Comparison of ENCODE assay signal across 1 cellular context in the genomic region with DNA sequence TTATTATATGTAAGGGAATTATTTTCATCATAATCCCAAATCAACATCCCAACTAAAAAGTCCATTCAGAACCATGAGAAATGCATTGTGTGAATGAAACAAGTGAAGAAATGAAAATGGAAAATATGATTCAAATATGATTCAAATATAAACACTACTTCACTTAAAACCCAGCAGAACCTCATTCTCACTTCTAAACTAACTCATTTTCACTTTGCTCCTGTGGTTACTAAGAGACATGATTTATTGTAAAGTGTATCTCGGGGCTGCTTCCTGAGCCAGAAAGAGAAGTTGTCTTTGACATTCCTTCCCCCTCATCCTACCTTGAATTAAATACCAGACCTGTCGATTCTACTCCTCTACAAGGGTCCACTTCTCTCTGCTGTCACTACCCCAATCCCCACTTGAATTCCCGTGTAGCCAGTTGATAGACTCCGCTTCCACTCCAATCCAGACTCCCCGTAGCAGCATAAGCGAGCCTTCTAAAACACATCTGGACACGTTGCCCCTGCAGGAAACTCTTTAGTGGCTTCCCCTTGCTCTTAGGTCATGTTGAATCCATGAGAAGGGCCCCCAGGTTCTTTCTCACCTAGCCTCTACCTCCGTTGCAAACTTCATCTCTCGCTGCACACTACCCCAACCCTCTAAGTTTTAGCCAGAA.
TF ChIP-seq lines count a peak whose summit lies in the region.

No MANE protein-coding gene starts in this region.

TF ChIP-seq in GM12878, 131 proteins besides CTCF, POLR2A, EP300 and RAD21 (continued from another document):
- TF ChIP-seq, protein P1, sequence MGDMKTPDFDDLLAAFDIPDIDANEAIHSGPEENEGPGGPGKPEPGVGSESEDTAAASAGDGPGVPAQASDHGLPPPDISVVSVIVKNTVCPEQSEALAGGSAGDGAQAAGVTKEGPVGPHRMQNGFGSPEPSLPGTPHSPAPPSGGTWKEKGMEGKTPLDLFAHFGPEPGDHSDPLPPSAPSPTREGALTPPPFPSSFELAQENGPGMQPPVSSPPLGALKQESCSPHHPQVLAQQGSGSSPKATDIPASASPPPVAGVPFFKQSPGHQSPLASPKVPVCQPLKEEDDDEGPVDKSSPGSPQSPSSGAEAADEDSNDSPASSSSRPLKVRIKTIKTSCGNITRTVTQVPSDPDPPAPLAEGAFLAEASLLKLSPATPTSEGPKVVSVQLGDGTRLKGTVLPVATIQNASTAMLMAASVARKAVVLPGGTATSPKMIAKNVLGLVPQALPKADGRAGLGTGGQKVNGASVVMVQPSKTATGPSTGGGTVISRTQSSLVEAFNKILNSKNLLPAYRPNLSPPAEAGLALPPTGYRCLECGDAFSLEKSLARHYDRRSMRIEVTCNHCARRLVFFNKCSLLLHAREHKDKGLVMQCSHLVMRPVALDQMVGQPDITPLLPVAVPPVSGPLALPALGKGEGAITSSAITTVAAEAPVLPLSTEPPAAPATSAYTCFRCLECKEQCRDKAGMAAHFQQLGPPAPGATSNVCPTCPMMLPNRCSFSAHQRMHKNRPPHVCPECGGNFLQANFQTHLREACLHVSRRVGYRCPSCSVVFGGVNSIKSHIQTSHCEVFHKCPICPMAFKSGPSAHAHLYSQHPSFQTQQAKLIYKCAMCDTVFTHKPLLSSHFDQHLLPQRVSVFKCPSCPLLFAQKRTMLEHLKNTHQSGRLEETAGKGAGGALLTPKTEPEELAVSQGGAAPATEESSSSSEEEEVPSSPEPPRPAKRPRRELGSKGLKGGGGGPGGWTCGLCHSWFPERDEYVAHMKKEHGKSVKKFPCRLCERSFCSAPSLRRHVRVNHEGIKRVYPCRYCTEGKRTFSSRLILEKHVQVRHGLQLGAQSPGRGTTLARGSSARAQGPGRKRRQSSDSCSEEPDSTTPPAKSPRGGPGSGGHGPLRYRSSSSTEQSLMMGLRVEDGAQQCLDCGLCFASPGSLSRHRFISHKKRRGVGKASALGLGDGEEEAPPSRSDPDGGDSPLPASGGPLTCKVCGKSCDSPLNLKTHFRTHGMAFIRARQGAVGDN (IDR thresholded peaks at IDR 0.05), result 0 out of 2 replicates have a peak, but pooled peaks have one; percentile 12
- peak; percentile 81 for TF ChIP-seq PKNOX1 (IDR thresholded peaks at IDR 0.05)
- peak; percentile 80 for TF ChIP-seq ATF7 (IDR thresholded peaks at IDR 0.05; ENCODE audit: low read depth)
- TF ChIP-seq ZNF207 (IDR thresholded peaks at IDR 0.05; ENCODE audit: borderline replicate concordance), result no peak
- peak; percentile 48; the same call in 1 of the 2 replicates for TF ChIP-seq BCL11A (IDR thresholded peaks at IDR 0.05; ENCODE audit: low read depth, low read length)
- 0 out of 2 replicates have a peak, but pooled peaks have one; percentile 31 for TF ChIP-seq HDGF (IDR thresholded peaks at IDR 0.05)
- TF ChIP-seq SMAD1 (IDR thresholded peaks at IDR 0.05; ENCODE audit: low read depth, partially characterized antibody), result peak; percentile 50
- peak; percentile 20 for TF ChIP-seq BCL3 (IDR thresholded peaks at IDR 0.05; ENCODE audit: borderline replicate concordance, insufficient read depth, low read depth, low read length, poor library complexity, severe bottlenecking)
- TF ChIP-seq GATAD2B (conservative IDR thresholded peaks at IDR 0.05; ENCODE audit: low read depth), result no peak
- TF ChIP-seq RELB (IDR thresholded peaks at IDR 0.05; ENCODE audit: low read depth), result peak; percentile 79; the same call in 1 of the 2 replicates
- TF ChIP-seq NFIC (IDR thresholded peaks at IDR 0.05; ENCODE audit: low read depth, low read length), result peak; percentile 68; the same call in 1 of the 2 replicates
- TF ChIP-seq BHLHE40 (IDR thresholded peaks at IDR 0.05; ENCODE audit: borderline replicate concordance in 1 of 2, low read depth in 2 of 2, low read length in 1 of 2), result no peak
- TF ChIP-seq MEF2B (IDR thresholded peaks at IDR 0.05; ENCODE audit: partially characterized antibody, poor library complexity, severe bottlenecking), result peak; percentile 16
- peak; percentile 97 for TF ChIP-seq ZNF24 (IDR thresholded peaks at IDR 0.05)
- TF ChIP-seq NBN (IDR thresholded peaks at IDR 0.05), result 0 out of 2 replicates have a peak, but pooled peaks have one; percentile 24
